24 cellular contexts compared by ENCODE assay signal in the genomic region with DNA sequence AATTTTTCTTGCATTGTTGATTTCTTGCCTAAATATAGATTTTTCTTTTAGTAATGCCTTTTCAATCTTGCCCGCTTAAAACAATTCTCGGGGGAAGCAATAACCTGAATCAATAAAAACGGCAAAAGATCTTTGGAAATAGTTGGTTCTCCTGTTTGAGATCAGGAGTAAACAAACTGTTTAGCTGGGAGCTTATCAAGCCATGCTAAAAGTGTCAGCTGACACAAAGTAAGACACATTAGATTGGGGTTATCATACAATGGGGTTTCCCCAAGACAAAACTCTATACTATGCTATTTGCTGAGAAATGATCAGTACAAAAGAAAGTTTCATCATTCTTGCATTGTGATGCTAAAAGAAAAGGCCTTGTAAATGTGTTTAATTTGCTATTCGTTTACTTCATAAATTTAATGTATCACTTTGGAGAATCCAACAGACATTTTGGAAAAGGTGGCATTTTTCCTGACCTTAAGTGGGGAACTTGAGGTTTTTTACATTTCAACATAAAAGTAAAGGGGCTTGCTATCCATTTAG.
"Had no signal": no experiment of that assay in that cellular context is flagged by ENCODE, and none has a peak within 500 bp of the region (broad histone marks: within the 10 kb centered on the region; RNA-seq: fewer than 3 reads in every experiment).

No MANE protein-coding gene starts in this region.

- DNase-seq: activated CD4-positive, alpha-beta T cell treated with anti-CD3 and anti-CD28 coated beads, Interleukin-2, amount 50 U/mL, for 1 hour; activated CD4-positive, CD25-positive, alpha-beta regulatory T cell treated with anti-CD3 and anti-CD28 coated beads, Interleukin-2, amount 50 U/mL, for 72 hours; activated CD8-positive, alpha-beta memory T cell treated with anti-CD3 and anti-CD28 coated beads, Interleukin-2, amount 50 U/mL, for 48 hours; activated effector memory CD4-positive, alpha-beta T cell treated with Interleukin-2 at 50 U/mL for 16 hours; activated naive CD4-positive, alpha-beta T cell treated with anti-CD3 and anti-CD28 coated beads, Interleukin-2, amount 10 ng/mL, durations not matched to agents 7 days and 5 days; activated naive CD8-positive, alpha-beta T cell treated with anti-CD3 and anti-CD28 coated beads, Interleukin-2, amount 50 U/mL, for 24 hours; activated T-cell treated with anti-CD3 and anti-CD28 coated beads, Interleukin-2, amount 50 U/mL, for 48 hours; aorta; cerebellar nuclear complex; dermis blood vessel endothelial cell; effector memory CD4-positive, alpha-beta T cell; heart right ventricle; kidney glomerular epithelial cell; naive thymus-derived CD4-positive, alpha-beta T cell; pancreas; sigmoid colon; stimulated activated CD4-positive, alpha-beta T cell treated with anti-CD3 and anti-CD28 coated beads, Interleukin-12 subunit alpha, Interleukin-12 subunit beta, amount 100 ng/mL, for 4 hours; stimulated activated CD4-positive, alpha-beta T cell treated with anti-CD3 and anti-CD28 coated beads, Interleukin-1b, Interleukin-23, amount 100 ng/mL, for 48 hours had no signal

- H3K4me1 Mint-ChIP-seq: activated naive CD4-positive, alpha-beta T cell treated with anti-CD3 and anti-CD28 coated beads, Interleukin-2, amount 10 ng/mL, durations not matched to agents 7 days and 5 days; activated naive CD8-positive, alpha-beta T cell treated with anti-CD3 and anti-CD28 coated beads, Interleukin-2, amount 50 U/mL, for 24 hours; memory B cell had no signal

- H3K27me3 Mint-ChIP-seq: activated naive CD4-positive, alpha-beta T cell treated with anti-CD3 and anti-CD28 coated beads, Interleukin-2, amount 10 ng/mL, durations not matched to agents 7 days and 5 days; activated naive CD8-positive, alpha-beta T cell treated with anti-CD3 and anti-CD28 coated beads, Interleukin-2, amount 50 U/mL, for 24 hours; memory B cell; naive thymus-derived CD4-positive, alpha-beta T cell; stimulated activated naive CD8-positive, alpha-beta T cell treated with anti-CD3 and anti-CD28 coated beads, Interleukin-15, Interleukin-2, amounts not matched to agents 100 ng/mL and 50 ng/mL, for 24 hours had no signal

- H3K27ac Mint-ChIP-seq: activated naive CD4-positive, alpha-beta T cell treated with anti-CD3 and anti-CD28 coated beads, Interleukin-2, amount 10 ng/mL, durations not matched to agents 7 days and 5 days; activated naive CD8-positive, alpha-beta T cell treated with anti-CD3 and anti-CD28 coated beads, Interleukin-2, amount 50 U/mL, for 24 hours; memory B cell; naive thymus-derived CD4-positive, alpha-beta T cell; stimulated activated naive CD8-positive, alpha-beta T cell treated with anti-CD3 and anti-CD28 coated beads, Interleukin-15, Interleukin-2, amounts not matched to agents 100 ng/mL and 50 ng/mL, for 24 hours; T-helper 1 cell treated with Interleukin-12 subunit alpha and Interleukin-12 subunit beta and Interleukin-4 antibody, amounts not matched to agents 30 μg/mL and 1 μg/mL, for 36 hours had no signal

- H3K4me3 Mint-ChIP-seq: activated naive CD4-positive, alpha-beta T cell treated with anti-CD3 and anti-CD28 coated beads, Interleukin-2, amount 10 ng/mL, durations not matched to agents 7 days and 5 days; activated naive CD8-positive, alpha-beta T cell treated with anti-CD3 and anti-CD28 coated beads, Interleukin-2, amount 50 U/mL, for 24 hours; memory B cell; naive thymus-derived CD4-positive, alpha-beta T cell; stimulated activated naive CD8-positive, alpha-beta T cell treated with anti-CD3 and anti-CD28 coated beads, Interleukin-15, Interleukin-2, amounts not matched to agents 100 ng/mL and 50 ng/mL, for 24 hours; T-helper 1 cell treated with Interleukin-12 subunit alpha and Interleukin-12 subunit beta and Interleukin-4 antibody, amounts not matched to agents 30 μg/mL and 1 μg/mL, for 36 hours had no signal

- H3K9me3 Mint-ChIP-seq: activated naive CD4-positive, alpha-beta T cell treated with anti-CD3 and anti-CD28 coated beads, Interleukin-2, amount 10 ng/mL, durations not matched to agents 7 days and 5 days; activated naive CD8-positive, alpha-beta T cell treated with anti-CD3 and anti-CD28 coated beads, Interleukin-2, amount 50 U/mL, for 24 hours; memory B cell; naive thymus-derived CD4-positive, alpha-beta T cell; stimulated activated naive CD8-positive, alpha-beta T cell treated with anti-CD3 and anti-CD28 coated beads, Interleukin-15, Interleukin-2, amounts not matched to agents 100 ng/mL and 50 ng/mL, for 24 hours; T-helper 1 cell treated with Interleukin-12 subunit alpha and Interleukin-12 subunit beta and Interleukin-4 antibody, amounts not matched to agents 30 μg/mL and 1 μg/mL, for 36 hours had no signal

- ATAC-seq: activated naive CD8-positive, alpha-beta T cell treated with anti-CD3 and anti-CD28 coated beads, Interleukin-2, amount 50 U/mL, for 24 hours; gastroesophageal sphincter; heart right ventricle; naive thymus-derived CD4-positive, alpha-beta T cell; pancreas had no signal

- H3K4me3 ChIP-seq: breast epithelium, gastroesophageal sphincter, heart right ventricle, pancreas, sigmoid colon, tibial nerve had no signal
